ENCODE assay signal across 16 cellular contexts in genomic region chr2:214816135-214816534, GRCh38. TPM values are rescaled to one million over a fixed set of nuclear protein-coding genes. Genes with fewer than 3 reads are reported as not detected.
DNase-seq lines count a peak whose midpoint lies in the region; ATAC-seq and TF ChIP-seq lines count a peak whose summit lies in the region.
"Had no signal": no experiment of that assay in that cellular context is flagged by ENCODE, and none has a peak within 500 bp of the region (broad histone marks: within the 10 kb centered on the region; RNA-seq: fewer than 3 reads in every experiment).

No MANE protein-coding gene starts in this region.

- no peaks in the 10 kb centered on the region for H3K27me3 Mint-ChIP-seq in mesothelial cell of epicardium (ENCODE audit: low read depth)

- no peaks in the 10 kb centered on the region for H3K36me3 Mint-ChIP-seq in mesothelial cell of epicardium
- H3K36me3 Mint-ChIP-seq: CD8-positive, alpha-beta T cell had no signal

- peaks cover 17% of the 10 kb centered on the region for H3K4me1 Mint-ChIP-seq in mesothelial cell of epicardium
- H3K4me1 Mint-ChIP-seq: B cell had no signal

- H3K27ac Mint-ChIP-seq in mesothelial cell of epicardium, result peak overlapping the region; percentile 31
- H3K27ac Mint-ChIP-seq: B cell; CD8-positive, alpha-beta T cell had no signal

- H3K4me3 Mint-ChIP-seq in mesothelial cell of epicardium, result no peak overlapping the region
- H3K4me3 Mint-ChIP-seq: B cell; CD8-positive, alpha-beta T cell had no signal

- DNase-seq in NCI-H82 (lab: John Stamatoyannopoulos, UW) (peak; percentile 16), NCI-H82 treated with DMSO at 0.1 percent for 48 hours (lab: John Stamatoyannopoulos, UW; ENCODE audit: unreplicated experiment) (no peak), NCI-H226 (peak; percentile 26), mesothelial cell of epicardium (ENCODE audit: low spot score in 2 of 2, unreplicated experiment in 2 of 2) (no peak), middle frontal gyrus (ENCODE audit: extremely low spot score, low spot score) (no peak), Kasumi-1 (lab: John Stamatoyannopoulos, UW) (no peak)
- DNase-seq: 8988T; Calu3; CD8-positive, alpha-beta T cell; DMS79 treated with DMSO at 0.1 percent for 48 hours; GF-D8; GOT3; H7 had no signal

- TF ChIP-seq CTCF in mesothelial cell of epicardium (IDR thresholded peaks at IDR 0.05; ENCODE audit: unreplicated experiment), result no peak

- no peaks in the 10 kb centered on the region for H3K9me3 Mint-ChIP-seq in mesothelial cell of epicardium
- H3K9me3 Mint-ChIP-seq: CD8-positive, alpha-beta T cell had no signal

- ATAC-seq in GM19467 (IDR thresholded peaks at IDR 0.05; ENCODE audit: unreplicated experiment), result no peak
- ATAC-seq: CD8-positive, alpha-beta T cell; HCT116 had no signal

RNA-seq across cellular contexts. Expression of gene BARD1, which starts 6.7 kb away (rescaled TPM):
- 22.9 to 25.0 TPM (median 24.5 TPM) in 3 replicates for total RNA-seq in mesothelial cell of epicardium

Comparison
In these comparisons a context has a peak if more than half of its experiments do, and no peak if none do; other contexts are left out.
1. DNase-seq: peak in NCI-H82 (single experiment) and NCI-H226 (single experiment); none in NCI-H82 treated with DMSO at 0.1 percent for 48 hours (single experiment), mesothelial cell of epicardium (0 of 2), middle frontal gyrus (single experiment) and Kasumi-1 (0 of 2).